Comparison of ENCODE assay signal across 8 cellular contexts in the genomic region with DNA sequence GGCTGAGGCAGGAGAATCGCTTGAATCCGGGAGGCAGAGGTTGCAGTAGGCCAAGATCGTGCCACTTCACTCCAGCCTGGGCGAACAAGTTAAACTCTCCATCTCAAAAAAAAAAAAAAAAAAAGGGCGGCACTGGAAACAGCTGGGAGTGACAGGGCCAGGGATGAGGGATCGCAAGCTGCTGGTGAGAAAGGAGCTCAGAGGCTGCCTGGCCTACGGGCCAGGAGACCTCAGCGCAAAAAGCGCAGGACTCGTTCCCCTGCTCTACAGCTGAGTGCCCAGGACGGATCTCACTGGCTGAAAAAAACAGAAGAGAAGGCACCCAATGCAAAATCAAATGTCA. TPM values are rescaled to one million over a fixed set of nuclear protein-coding genes. Genes with fewer than 3 reads are reported as not detected.
DNase-seq lines count a peak whose midpoint lies in the region; ATAC-seq and TF ChIP-seq lines count a peak whose summit lies in the region.

No MANE protein-coding gene starts in this region.

- intact Hi-C loops in mammary epithelial cell (cut with micrococcal nuclease) = loop anchor here (2.0 kb wide), 2 partner anchors 84 to 100 kb away; no protein-coding TSS in a partner anchor

- dilution Hi-C loops in mammary epithelial cell (cut with HindIII; ENCODE audit: low sequenced_read_pairs) = no loop called here

- in situ Hi-C loops in mammary epithelial cell (cut with MboI; ENCODE audit: low sequenced_read_pairs in 2 of 2) = loop anchor here in 1 of 2 donors (5.0 kb wide), 1 partner anchor 56 kb away; no protein-coding TSS in a partner anchor

- DNase-seq in AG20443 (ENCODE audit: low spot score) (peak; percentile 37), NCI-H146 treated with DMSO at 0.1 percent for 48 hours (lab: John Stamatoyannopoulos, UW; ENCODE audit: unreplicated experiment) (peak; percentile 10), mammary epithelial cell (peak; percentile 50), kidney tubule cell (ENCODE audit: low spot score) (peak; percentile 40), COLO829 (ENCODE audit: low spot score) (no peak)

- H3K27me3 ChIP-seq in mammary epithelial cell (ENCODE audit: insufficient read depth, low read length) = no peaks in the 10 kb centered on the region
- no peaks in the 10 kb centered on the region for H3K27me3 ChIP-seq in stomach smooth muscle (ENCODE audit: control insufficient read depth in 1 of 2, insufficient read depth in 2 of 2, low read length in 2 of 2)

- H3K4me3 ChIP-seq in mammary epithelial cell (replicated peaks in 1 of 3; ENCODE audit: insufficient read depth in 1 of 3, low read depth in 2 of 3, low read length in 3 of 3) (peak overlapping the region; percentile 78 to 96 (median 91)), stomach smooth muscle (ENCODE audit: low read length in 2 of 2) (peak overlapping the region; percentile 87 to 90)

- no peaks in the 10 kb centered on the region for H4K20me1 ChIP-seq in mammary epithelial cell (ENCODE audit: insufficient read depth, low read length)

- peak overlapping the region; percentile 98 for H3K27ac ChIP-seq in mammary epithelial cell (ENCODE audit: insufficient read depth, low read depth, low read length)
- peak overlapping the region; percentile 64 for H3K27ac ChIP-seq in stomach smooth muscle (ENCODE audit: low read length)

- H3K4me2 ChIP-seq in mammary epithelial cell (ENCODE audit: insufficient read depth, low read depth, low read length) = peak overlapping the region; percentile 88

- H3K4me1 ChIP-seq in mammary epithelial cell (ENCODE audit: insufficient read depth, low read length) (peaks cover 30% of the 10 kb centered on the region), stomach smooth muscle (ENCODE audit: control insufficient read depth, insufficient read depth, low read length) (peaks cover 20% of the 10 kb centered on the region)

- H2AFZ ChIP-seq in mammary epithelial cell (ENCODE audit: low read depth, low read length) = peak overlapping the region; percentile 77

- ATAC-seq in GM19035 (IDR thresholded peaks at IDR 0.05; ENCODE audit: unreplicated experiment) = peak; percentile 5
- ATAC-seq in HG03175 (IDR thresholded peaks at IDR 0.05; ENCODE audit: unreplicated experiment) = no peak

- H3K79me2 ChIP-seq in mammary epithelial cell (ENCODE audit: insufficient read depth, low read length) = peaks cover 93% of the 10 kb centered on the region

- no TSS peak for BruUV-seq in mammary epithelial cell (replicated peaks; lab: Mats Ljungman, UMichigan)

- H3K9ac ChIP-seq in mammary epithelial cell (ENCODE audit: insufficient read depth, low read length) (peak overlapping the region; percentile 95), stomach smooth muscle (ENCODE audit: low read length in 2 of 2) (peak overlapping the region; percentile 78 to 94)

- TF ChIP-seq CTCF in mammary epithelial cell (conservative IDR thresholded peaks at IDR 0.05 in 1 of 2, IDR thresholded peaks at IDR 0.05 in 1 of 2; ENCODE audit: extremely low read depth in 1 of 2, insufficient read depth in 1 of 2, low read depth in 1 of 2, low read length in 2 of 2) = no peak

- CTCF ChIA-PET in mammary epithelial cell (lab: Charles Lee; ENCODE audit: low non-redundant PET) = no interaction called here

- WGBS in mammary epithelial cell (ENCODE audit: low coverage, missing lambda C conversion rate) = 5% methylated on average over 6 of the region's 11 CpGs

- peaks cover 12% of the 10 kb centered on the region for H3K36me3 ChIP-seq in mammary epithelial cell (ENCODE audit: insufficient read depth, low read length)
- H3K36me3 ChIP-seq in stomach smooth muscle (ENCODE audit: control insufficient read depth in 2 of 2, insufficient read depth in 2 of 2, low read length in 2 of 2) = no peaks in the 10 kb centered on the region

- H3K9me3 ChIP-seq in mammary epithelial cell (replicated peaks; ENCODE audit: insufficient read depth, low read length) = no peaks in the 10 kb centered on the region
- H3K9me3 ChIP-seq in stomach smooth muscle (ENCODE audit: control insufficient read depth in 2 of 2, low read length in 2 of 2) = no peaks in the 10 kb centered on the region

RNA-seq across cellular contexts. Expression of a gene that starts 0.7 kb away (rescaled TPM):
- total RNA-seq in mammary epithelial cell = 10 to 100 TPM; 33.7 to 81.5 TPM
- polyA plus RNA-seq in mammary epithelial cell = 35.0 TPM
- polyA minus RNA-seq in mammary epithelial cell = 54.1 TPM
